Comparison of ENCODE assay signal across 1 cellular context in the genomic region with DNA sequence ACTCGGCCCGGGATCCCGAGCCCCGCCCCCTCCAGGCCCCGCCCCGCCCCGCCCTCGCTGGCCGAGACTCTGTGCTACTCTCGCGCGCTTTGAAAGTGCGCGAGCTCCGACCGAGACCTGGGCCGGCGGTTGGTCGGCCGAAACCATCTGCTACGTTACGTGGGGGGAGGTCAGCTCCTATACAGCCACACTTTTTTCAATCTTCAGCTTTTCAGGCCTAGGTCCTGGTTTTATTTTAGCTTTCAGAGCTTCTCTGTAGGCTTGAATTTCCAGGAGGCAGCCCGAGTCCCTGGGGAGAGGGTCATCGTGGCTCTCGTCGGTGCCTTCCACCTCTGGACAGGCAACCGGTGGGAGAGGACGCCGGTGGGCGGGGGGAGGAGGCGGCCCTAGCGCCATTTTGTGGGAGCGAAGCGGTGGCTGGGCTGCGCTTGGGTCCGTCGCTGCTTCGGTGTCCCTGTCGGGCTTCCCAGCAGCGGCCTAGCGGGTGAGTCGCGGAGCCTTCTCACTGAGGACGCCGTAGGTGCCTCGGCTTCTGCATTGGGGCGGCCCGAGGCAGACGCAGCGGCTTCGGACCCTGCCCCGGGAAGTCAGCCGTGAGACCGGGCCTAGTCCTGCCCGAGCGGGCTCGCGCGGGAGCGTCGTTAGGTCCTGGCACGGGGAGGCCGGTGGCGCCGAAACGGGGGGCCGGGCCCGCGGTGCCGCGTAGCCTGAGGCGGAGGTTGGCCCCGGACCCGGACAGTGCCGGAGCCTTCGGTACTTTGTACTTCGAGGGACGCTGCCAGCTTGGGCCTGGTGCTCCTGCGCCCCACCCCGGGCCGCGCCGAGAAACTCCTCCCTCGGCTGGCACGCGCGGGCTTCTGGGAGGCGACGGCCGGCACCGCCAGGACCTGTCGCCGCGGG.
TF ChIP-seq lines count a peak whose summit lies in the region.

A gene (plus strand): TSS at position 395 of the 900 bp plus-strand sequence. CDS start 1,074 bp downstream, outside the sequence.

TF ChIP-seq in HepG2, 621 proteins besides CTCF, POLR2A, EP300 and RAD21 (continued from another document and continues in another):
- TF ChIP-seq, protein P1, sequence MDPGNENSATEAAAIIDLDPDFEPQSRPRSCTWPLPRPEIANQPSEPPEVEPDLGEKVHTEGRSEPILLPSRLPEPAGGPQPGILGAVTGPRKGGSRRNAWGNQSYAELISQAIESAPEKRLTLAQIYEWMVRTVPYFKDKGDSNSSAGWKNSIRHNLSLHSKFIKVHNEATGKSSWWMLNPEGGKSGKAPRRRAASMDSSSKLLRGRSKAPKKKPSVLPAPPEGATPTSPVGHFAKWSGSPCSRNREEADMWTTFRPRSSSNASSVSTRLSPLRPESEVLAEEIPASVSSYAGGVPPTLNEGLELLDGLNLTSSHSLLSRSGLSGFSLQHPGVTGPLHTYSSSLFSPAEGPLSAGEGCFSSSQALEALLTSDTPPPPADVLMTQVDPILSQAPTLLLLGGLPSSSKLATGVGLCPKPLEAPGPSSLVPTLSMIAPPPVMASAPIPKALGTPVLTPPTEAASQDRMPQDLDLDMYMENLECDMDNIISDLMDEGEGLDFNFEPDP (CRISPR knock-in tag; conservative IDR thresholded peaks at IDR 0.05) = peak; percentile 97; the same call in 1 of the 2 replicates
- TF ChIP-seq, protein P2, sequence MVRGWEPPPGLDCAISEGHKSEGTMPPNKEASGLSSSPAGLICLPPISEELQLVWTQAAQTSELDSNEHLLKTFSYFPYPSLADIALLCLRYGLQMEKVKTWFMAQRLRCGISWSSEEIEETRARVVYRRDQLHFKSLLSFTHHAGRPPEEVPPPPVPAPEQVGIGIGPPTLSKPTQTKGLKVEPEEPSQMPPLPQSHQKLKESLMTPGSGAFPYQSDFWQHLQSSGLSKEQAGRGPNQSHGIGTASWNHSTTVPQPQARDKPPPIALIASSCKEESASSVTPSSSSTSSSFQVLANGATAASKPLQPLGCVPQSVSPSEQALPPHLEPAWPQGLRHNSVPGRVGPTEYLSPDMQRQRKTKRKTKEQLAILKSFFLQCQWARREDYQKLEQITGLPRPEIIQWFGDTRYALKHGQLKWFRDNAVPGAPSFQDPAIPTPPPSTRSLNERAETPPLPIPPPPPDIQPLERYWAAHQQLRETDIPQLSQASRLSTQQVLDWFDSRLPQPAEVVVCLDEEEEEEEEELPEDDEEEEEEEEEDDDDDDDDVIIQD (CRISPR knock-in tag; IDR thresholded peaks at IDR 0.05; ENCODE audit: low read depth) = no peak
- TF ChIP-seq KDM6A (CRISPR knock-in tag; IDR thresholded peaks at IDR 0.05; ENCODE audit: low read depth) (no peak), SSRP1 (CRISPR knock-in tag; IDR thresholded peaks at IDR 0.05) (no peak), SRF (IDR thresholded peaks at IDR 0.05; ENCODE audit: low read depth, low read length) (no peak), ZNF530 (CRISPR knock-in tag; IDR thresholded peaks at IDR 0.05; ENCODE audit: low read depth) (no peak), NFRKB (IDR thresholded peaks at IDR 0.05) (peak; percentile 94), RBFOX2 (IDR thresholded peaks at IDR 0.05; ENCODE audit: low read depth, low read length) (peak; percentile 99), SNAPC2 (CRISPR knock-in tag; IDR thresholded peaks at IDR 0.05) (no peak; the same call in 1 of the 2 replicates), ARNT2 (CRISPR knock-in tag; IDR thresholded peaks at IDR 0.05; ENCODE audit: low read depth) (peak; percentile 78), ZNF558 (CRISPR knock-in tag; IDR thresholded peaks at IDR 0.05; ENCODE audit: borderline replicate concordance) (no peak; the same call in 1 of the 2 replicates), ZSCAN9 (CRISPR knock-in tag; IDR thresholded peaks at IDR 0.05; ENCODE audit: borderline replicate concordance) (peak; percentile 79), SIX1 (CRISPR knock-in tag; IDR thresholded peaks at IDR 0.05; ENCODE audit: borderline replicate concordance) (no peak), KDM5B (CRISPR knock-in tag; IDR thresholded peaks at IDR 0.05; ENCODE audit: borderline replicate concordance) (peak; percentile 98), ZNF746 (CRISPR knock-in tag; IDR thresholded peaks at IDR 0.05) (no peak), SMARCC2 (IDR thresholded peaks at IDR 0.05) (no peak), CBX1 (IDR thresholded peaks at IDR 0.05; ENCODE audit: low read depth) (no peak), SPEN (CRISPR knock-in tag; IDR thresholded peaks at IDR 0.05; ENCODE audit: low read depth) (peak; percentile 94; the same call in 1 of the 2 replicates), RCOR2 (CRISPR knock-in tag; IDR thresholded peaks at IDR 0.05) (no peak), SMYD3 (CRISPR knock-in tag; IDR thresholded peaks at IDR 0.05) (no peak), ZKSCAN8 (CRISPR knock-in tag; IDR thresholded peaks at IDR 0.05; ENCODE audit: borderline replicate concordance) (peak; percentile 21; the same call in 1 of the 2 replicates), PLRG1 (conservative IDR thresholded peaks at IDR 0.05) (no peak), TAF1 (CRISPR knock-in tag; IDR thresholded peaks at IDR 0.05) (peak; percentile 96)
- TF ChIP-seq, protein P3, sequence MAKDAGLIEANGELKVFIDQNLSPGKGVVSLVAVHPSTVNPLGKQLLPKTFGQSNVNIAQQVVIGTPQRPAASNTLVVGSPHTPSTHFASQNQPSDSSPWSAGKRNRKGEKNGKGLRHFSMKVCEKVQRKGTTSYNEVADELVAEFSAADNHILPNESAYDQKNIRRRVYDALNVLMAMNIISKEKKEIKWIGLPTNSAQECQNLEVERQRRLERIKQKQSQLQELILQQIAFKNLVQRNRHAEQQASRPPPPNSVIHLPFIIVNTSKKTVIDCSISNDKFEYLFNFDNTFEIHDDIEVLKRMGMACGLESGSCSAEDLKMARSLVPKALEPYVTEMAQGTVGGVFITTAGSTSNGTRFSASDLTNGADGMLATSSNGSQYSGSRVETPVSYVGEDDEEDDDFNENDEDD (CRISPR knock-in tag; IDR thresholded peaks at IDR 0.05; ENCODE audit: borderline replicate concordance) = peak; percentile 30; the same call in 1 of the 2 replicates
- TF ChIP-seq, protein P4, sequence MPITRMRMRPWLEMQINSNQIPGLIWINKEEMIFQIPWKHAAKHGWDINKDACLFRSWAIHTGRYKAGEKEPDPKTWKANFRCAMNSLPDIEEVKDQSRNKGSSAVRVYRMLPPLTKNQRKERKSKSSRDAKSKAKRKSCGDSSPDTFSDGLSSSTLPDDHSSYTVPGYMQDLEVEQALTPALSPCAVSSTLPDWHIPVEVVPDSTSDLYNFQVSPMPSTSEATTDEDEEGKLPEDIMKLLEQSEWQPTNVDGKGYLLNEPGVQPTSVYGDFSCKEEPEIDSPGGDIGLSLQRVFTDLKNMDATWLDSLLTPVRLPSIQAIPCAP (CRISPR knock-in tag; IDR thresholded peaks at IDR 0.05; ENCODE audit: low read depth) = 0 out of 2 replicates have a peak, but pooled peaks have one; percentile 81
- TF ChIP-seq, protein P5, sequence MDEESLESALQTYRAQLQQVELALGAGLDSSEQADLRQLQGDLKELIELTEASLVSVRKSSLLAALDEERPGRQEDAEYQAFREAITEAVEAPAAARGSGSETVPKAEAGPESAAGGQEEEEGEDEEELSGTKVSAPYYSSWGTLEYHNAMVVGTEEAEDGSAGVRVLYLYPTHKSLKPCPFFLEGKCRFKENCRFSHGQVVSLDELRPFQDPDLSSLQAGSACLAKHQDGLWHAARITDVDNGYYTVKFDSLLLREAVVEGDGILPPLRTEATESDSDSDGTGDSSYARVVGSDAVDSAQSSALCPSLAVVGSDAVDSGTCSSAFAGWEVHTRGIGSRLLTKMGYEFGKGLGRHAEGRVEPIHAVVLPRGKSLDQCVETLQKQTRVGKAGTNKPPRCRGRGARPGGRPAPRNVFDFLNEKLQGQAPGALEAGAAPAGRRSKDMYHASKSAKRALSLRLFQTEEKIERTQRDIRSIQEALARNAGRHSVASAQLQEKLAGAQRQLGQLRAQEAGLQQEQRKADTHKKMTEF (CRISPR knock-in tag; IDR thresholded peaks at IDR 0.05) = peak; percentile 93
- TF ChIP-seq, protein P6, sequence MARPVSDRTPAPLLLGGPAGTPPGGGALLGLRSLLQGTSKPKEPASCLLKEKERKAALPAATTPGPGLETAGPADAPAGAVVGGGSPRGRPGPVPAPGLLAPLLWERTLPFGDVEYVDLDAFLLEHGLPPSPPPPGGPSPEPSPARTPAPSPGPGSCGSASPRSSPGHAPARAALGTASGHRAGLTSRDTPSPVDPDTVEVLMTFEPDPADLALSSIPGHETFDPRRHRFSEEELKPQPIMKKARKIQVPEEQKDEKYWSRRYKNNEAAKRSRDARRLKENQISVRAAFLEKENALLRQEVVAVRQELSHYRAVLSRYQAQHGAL (CRISPR knock-in tag; IDR thresholded peaks at IDR 0.05; ENCODE audit: not compliant biosample characterization) = peak; percentile 85
- TF ChIP-seq, protein P7, sequence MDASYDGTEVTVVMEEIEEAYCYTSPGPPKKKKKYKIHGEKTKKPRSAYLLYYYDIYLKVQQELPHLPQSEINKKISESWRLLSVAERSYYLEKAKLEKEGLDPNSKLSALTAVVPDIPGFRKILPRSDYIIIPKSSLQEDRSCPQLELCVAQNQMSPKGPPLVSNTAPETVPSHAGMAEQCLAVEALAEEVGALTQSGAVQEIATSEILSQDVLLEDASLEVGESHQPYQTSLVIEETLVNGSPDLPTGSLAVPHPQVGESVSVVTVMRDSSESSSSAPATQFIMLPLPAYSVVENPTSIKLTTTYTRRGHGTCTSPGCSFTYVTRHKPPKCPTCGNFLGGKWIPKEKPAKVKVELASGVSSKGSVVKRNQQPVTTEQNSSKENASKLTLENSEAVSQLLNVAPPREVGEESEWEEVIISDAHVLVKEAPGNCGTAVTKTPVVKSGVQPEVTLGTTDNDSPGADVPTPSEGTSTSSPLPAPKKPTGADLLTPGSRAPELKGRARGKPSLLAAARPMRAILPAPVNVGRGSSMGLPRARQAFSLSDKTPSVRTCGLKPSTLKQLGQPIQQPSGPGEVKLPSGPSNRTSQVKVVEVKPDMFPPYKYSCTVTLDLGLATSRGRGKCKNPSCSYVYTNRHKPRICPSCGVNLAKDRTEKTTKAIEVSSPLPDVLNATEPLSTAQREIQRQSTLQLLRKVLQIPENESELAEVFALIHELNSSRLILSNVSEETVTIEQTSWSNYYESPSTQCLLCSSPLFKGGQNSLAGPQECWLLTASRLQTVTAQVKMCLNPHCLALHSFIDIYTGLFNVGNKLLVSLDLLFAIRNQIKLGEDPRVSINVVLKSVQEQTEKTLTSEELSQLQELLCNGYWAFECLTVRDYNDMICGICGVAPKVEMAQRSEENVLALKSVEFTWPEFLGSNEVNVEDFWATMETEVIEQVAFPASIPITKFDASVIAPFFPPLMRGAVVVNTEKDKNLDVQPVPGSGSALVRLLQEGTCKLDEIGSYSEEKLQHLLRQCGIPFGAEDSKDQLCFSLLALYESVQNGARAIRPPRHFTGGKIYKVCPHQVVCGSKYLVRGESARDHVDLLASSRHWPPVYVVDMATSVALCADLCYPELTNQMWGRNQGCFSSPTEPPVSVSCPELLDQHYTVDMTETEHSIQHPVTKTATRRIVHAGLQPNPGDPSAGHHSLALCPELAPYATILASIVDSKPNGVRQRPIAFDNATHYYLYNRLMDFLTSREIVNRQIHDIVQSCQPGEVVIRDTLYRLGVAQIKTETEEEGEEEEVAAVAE (CRISPR knock-in tag; IDR thresholded peaks at IDR 0.05; ENCODE audit: borderline replicate concordance) = peak; percentile 64
- TF ChIP-seq, protein P8, sequence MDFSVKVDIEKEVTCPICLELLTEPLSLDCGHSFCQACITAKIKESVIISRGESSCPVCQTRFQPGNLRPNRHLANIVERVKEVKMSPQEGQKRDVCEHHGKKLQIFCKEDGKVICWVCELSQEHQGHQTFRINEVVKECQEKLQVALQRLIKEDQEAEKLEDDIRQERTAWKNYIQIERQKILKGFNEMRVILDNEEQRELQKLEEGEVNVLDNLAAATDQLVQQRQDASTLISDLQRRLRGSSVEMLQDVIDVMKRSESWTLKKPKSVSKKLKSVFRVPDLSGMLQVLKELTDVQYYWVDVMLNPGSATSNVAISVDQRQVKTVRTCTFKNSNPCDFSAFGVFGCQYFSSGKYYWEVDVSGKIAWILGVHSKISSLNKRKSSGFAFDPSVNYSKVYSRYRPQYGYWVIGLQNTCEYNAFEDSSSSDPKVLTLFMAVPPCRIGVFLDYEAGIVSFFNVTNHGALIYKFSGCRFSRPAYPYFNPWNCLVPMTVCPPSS (IDR thresholded peaks at IDR 0.05) = no peak
- TF ChIP-seq, protein P9, sequence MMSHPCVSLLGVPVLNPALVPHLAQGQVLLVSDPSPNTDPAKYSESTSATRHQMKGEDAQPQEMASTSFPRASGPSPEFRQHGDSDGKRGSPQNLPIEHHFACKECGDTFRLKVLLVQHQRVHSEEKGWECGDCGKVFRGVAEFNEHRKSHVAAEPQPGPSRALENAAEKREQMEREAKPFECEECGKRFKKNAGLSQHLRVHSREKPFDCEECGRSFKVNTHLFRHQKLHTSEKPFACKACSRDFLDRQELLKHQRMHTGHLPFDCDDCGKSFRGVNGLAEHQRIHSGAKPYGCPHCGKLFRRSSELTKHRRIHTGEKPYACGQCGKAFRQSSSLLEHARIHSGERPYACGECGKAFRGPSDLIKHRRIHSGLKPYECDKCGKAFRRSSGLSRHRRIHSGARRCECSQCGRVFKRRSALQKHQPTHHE (CRISPR knock-in tag; IDR thresholded peaks at IDR 0.05; ENCODE audit: borderline replicate concordance) = peak; percentile 95; the same call in 1 of the 2 replicates
- TF ChIP-seq, protein P10, sequence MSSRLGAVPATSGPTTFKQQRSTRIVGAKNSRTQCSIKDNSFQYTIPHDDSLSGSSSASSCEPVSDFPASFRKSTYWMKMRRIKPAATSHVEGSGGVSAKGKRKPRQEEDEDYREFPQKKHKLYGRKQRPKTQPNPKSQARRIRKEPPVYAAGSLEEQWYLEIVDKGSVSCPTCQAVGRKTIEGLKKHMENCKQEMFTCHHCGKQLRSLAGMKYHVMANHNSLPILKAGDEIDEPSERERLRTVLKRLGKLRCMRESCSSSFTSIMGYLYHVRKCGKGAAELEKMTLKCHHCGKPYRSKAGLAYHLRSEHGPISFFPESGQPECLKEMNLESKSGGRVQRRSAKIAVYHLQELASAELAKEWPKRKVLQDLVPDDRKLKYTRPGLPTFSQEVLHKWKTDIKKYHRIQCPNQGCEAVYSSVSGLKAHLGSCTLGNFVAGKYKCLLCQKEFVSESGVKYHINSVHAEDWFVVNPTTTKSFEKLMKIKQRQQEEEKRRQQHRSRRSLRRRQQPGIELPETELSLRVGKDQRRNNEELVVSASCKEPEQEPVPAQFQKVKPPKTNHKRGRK (CRISPR knock-in tag; IDR thresholded peaks at IDR 0.05) = no peak
- TF ChIP-seq, protein P11, sequence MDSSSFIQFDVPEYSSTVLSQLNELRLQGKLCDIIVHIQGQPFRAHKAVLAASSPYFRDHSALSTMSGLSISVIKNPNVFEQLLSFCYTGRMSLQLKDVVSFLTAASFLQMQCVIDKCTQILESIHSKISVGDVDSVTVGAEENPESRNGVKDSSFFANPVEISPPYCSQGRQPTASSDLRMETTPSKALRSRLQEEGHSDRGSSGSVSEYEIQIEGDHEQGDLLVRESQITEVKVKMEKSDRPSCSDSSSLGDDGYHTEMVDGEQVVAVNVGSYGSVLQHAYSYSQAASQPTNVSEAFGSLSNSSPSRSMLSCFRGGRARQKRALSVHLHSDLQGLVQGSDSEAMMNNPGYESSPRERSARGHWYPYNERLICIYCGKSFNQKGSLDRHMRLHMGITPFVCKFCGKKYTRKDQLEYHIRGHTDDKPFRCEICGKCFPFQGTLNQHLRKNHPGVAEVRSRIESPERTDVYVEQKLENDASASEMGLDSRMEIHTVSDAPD (CRISPR knock-in tag; IDR thresholded peaks at IDR 0.05) = no peak
